In genomic region chr9:93166699-93167098, GRCh38 we compare ENCODE assay signal across 29 cellular contexts. TPM values are rescaled to one million over a fixed set of nuclear protein-coding genes. Genes with fewer than 3 reads are reported as not detected.
A peak's percentile ranks its signal among the peaks of the same experiment; 100 is the strongest.
DNase-seq lines count a peak whose midpoint lies in the region; ATAC-seq, FAIRE-seq and TF ChIP-seq lines count a peak whose summit lies in the region.
"Had no signal": no experiment of that assay in that cellular context is flagged by ENCODE, and none has a peak within 500 bp of the region (broad histone marks: within the 10 kb centered on the region; RNA-seq: fewer than 3 reads in every experiment).

No MANE protein-coding gene starts in this region.

- H3K4me3 ChIP-seq in HepG2 (replicated peaks in 1 of 3; ENCODE audit: insufficient read depth in 1 of 3, low read depth in 2 of 3, low read length in 3 of 3) (peak overlapping the region in 1 of 3 experiments; percentile 14; a peak in 1 of 6 replicates), right lobe of liver (no peak overlapping the region), transverse colon (no peak overlapping the region), testis (no peak overlapping the region)
- H3K4me3 ChIP-seq: BLaER1, SJCRH30 had no signal

- TF ChIP-seq CTCF in HepG2 (CRISPR knock-in tag; IDR thresholded peaks at IDR 0.05) = no peak
- no peak for TF ChIP-seq CTCF in right lobe of liver (IDR thresholded peaks at IDR 0.05)
- no peak for TF ChIP-seq CTCF in VCaP (conservative IDR thresholded peaks at IDR 0.05)
- TF ChIP-seq CTCF in transverse colon (IDR thresholded peaks at IDR 0.05) = no peak
- TF ChIP-seq CTCF in testis (IDR thresholded peaks at IDR 0.05) = no peak

- H4K20me1 ChIP-seq in HepG2 (ENCODE audit: insufficient read depth, low read length) = no peaks in the 10 kb centered on the region
- H4K20me1 ChIP-seq: BLaER1 had no signal

- no peak for ATAC-seq in HepG2
- ATAC-seq in right lobe of liver = no peak
- ATAC-seq in left colon = peak; percentile 95
- ATAC-seq in HG02610 (IDR thresholded peaks at IDR 0.05; ENCODE audit: unreplicated experiment) = no peak
- ATAC-seq: PC-3, Right ventricle myocardium inferior had no signal

- no peak overlapping the region for H2AFZ ChIP-seq in HepG2 (ENCODE audit: low read length)

- TF ChIP-seq EP300 in HepG2 (IDR thresholded peaks at IDR 0.05; ENCODE audit: low read depth in 2 of 2, low read length in 2 of 2) (no peak), HepG2 (CRISPR knock-in tag; IDR thresholded peaks at IDR 0.05; ENCODE audit: borderline replicate concordance) (no peak), transverse colon (IDR thresholded peaks at IDR 0.05; ENCODE audit: low read depth) (no peak)

- peak overlapping the region; percentile 46 for H3K4me2 ChIP-seq in HepG2 (ENCODE audit: low read depth, low read length)
- H3K4me2 ChIP-seq: BLaER1, KMS-11 had no signal

- H3K27ac ChIP-seq in HepG2 (ENCODE audit: extremely low read length, insufficient read depth, low read length) = no peak overlapping the region
- H3K27ac ChIP-seq in right lobe of liver = no peak overlapping the region
- peak overlapping the region; percentile 51 for H3K27ac ChIP-seq in VCaP
- H3K27ac ChIP-seq in transverse colon = peak overlapping the region in 2 of 4 donors; percentile 0 to 11
- H3K27ac ChIP-seq in testis = no peak overlapping the region
- H3K27ac ChIP-seq: BLaER1, KMS-11, SJCRH30 had no signal

- H3K27me3 ChIP-seq in HepG2 (ENCODE audit: control insufficient read depth in 1 of 2, insufficient read depth in 2 of 2, low read length in 2 of 2) = peaks cover 2 to 20% of the 10 kb centered on the region in 2 experiments; a peak in 4 of 5 replicates
- H3K27me3 ChIP-seq in right lobe of liver = no peaks in the 10 kb centered on the region
- H3K27me3 ChIP-seq in transverse colon = no peaks in the 10 kb centered on the region
- H3K27me3 ChIP-seq in testis = no peaks in the 10 kb centered on the region
- H3K27me3 ChIP-seq: BLaER1, SJCRH30 had no signal

- no peak for DNase-seq in HepG2 (ENCODE audit: low spot score)
- DNase-seq in right lobe of liver = no peak
- peak in 1 of 2 donors; percentile 38 for DNase-seq in left colon
- peak; percentile 33 for DNase-seq in transverse colon
- no peak for DNase-seq in glomerular visceral epithelial cell (ENCODE audit: extremely low spot score)
- DNase-seq in testis = no peak
- DNase-seq: CD4-positive, CD25-positive, alpha-beta regulatory T cell; DMS53; NCI-H1048; NCI-H1417 treated with DMSO at 0.1 percent for 48 hours; NCI-H1694 treated with DMSO at 0.1 percent for 48 hours; NCI-H2081; NCI-H345; NCI-H510A treated with DMSO at 0.1 percent for 48 hours; NCI-H774; NK-92 treated with Interleukin-12 subunit alpha and Interleukin-12 subunit beta, amount 100 ng/mL, for 24 hours; PC-3; SJCRH30 had no signal

- POLR2A ChIA-PET in HepG2 (lab: Yijun Ruan, JAX) = interaction anchor here (1.1 kb wide), 1 partner anchor 33 kb away, joined by 3 read pairs; the partner anchor contains the start of gene NINJ1

- H3K36me3 ChIP-seq in HepG2 (replicated peaks in 1 of 2; ENCODE audit: control insufficient read depth in 1 of 2, insufficient read depth in 2 of 2, low read length in 2 of 2) = no peaks in the 10 kb centered on the region
- no peaks in the 10 kb centered on the region for H3K36me3 ChIP-seq in right lobe of liver
- no peaks in the 10 kb centered on the region for H3K36me3 ChIP-seq in transverse colon
- H3K36me3 ChIP-seq in testis (ENCODE audit: low read depth, missing control alignments) = no peaks in the 10 kb centered on the region
- H3K36me3 ChIP-seq: BLaER1, SJCRH30 had no signal

- FAIRE-seq in HepG2 (lab: Jason Lieb, UNC) = no peak
- FAIRE-seq: A204.1, GM18507, H54 had no signal

- 4% methylated on average over 7 of the region's 7 CpGs for WGBS in HepG2 (ENCODE audit: low lambda C conversion rate)
- WGBS in right lobe of liver (ENCODE audit: insufficient coverage, low coverage, low lambda C conversion rate, missing lambda C conversion rate) = 80% methylated on average over 7 of the region's 7 CpGs
- WGBS in transverse colon (ENCODE audit: low coverage in 1 of 2), 2 donors = 56% methylated on average over 7 of the region's 7 CpGs; no CpG with 5 or more reads in 1 of the 2 donors
- 73 to 75% methylated on average over 7 of the region's 7 CpGs for WGBS in testis, 2 donors

- in situ Hi-C loops in HepG2 (cut with HindIII; ENCODE audit: extremely low pct_ligation_motif_present, low pct_unique_long_range_greater_than_20kb) (loop anchor here (25.0 kb wide), 1 partner anchor 271 kb away; no protein-coding TSS in a partner anchor), transverse colon (cut with MboI; ENCODE audit: low pct_ligation_motif_present in 1 of 4, low pct_unique_long_range_greater_than_20kb in 1 of 4, low sequenced_read_pairs in 3 of 4) (loop anchor here (10.0 to 25.0 kb wide), 5 partner anchors 138 to 796 kb away; partner anchors contain the start of gene BARX1 (in 1 of the 4))

- CTCF ChIA-PET in HepG2 (lab: Yijun Ruan, JAX; ENCODE audit: low intra/inter-chr PET ratio, low total read pairs) = no interaction called here

- H3K4me1 ChIP-seq in HepG2 (ENCODE audit: insufficient read depth, low read length) = peaks cover 36% of the 10 kb centered on the region
- H3K4me1 ChIP-seq in right lobe of liver = peaks cover 0 to 21% (median 0%) of the 10 kb centered on the region in 4 donors
- peaks cover 0 to 13% (median 0%) of the 10 kb centered on the region in 4 donors for H3K4me1 ChIP-seq in transverse colon
- peaks cover 3% of the 10 kb centered on the region for H3K4me1 ChIP-seq in testis
- H3K4me1 ChIP-seq: BLaER1, SJCRH30 had no signal

- TF ChIP-seq RAD21 in HepG2 (CRISPR knock-in tag; IDR thresholded peaks at IDR 0.05) = no peak

- H3K9me3 ChIP-seq in HepG2 (ENCODE audit: low read length) (no peaks in the 10 kb centered on the region), right lobe of liver (no peaks in the 10 kb centered on the region), transverse colon (no peaks in the 10 kb centered on the region), testis (no peaks in the 10 kb centered on the region)
- H3K9me3 ChIP-seq: BLaER1, SJCRH30 had no signal

- no peaks in the 10 kb centered on the region for H3K79me2 ChIP-seq in HepG2 (ENCODE audit: insufficient read depth, low read length)

- TF ChIP-seq POLR2A in HepG2 (IDR thresholded peaks at IDR 0.05; ENCODE audit: insufficient read depth in 1 of 2, low read depth in 2 of 2, low read length in 2 of 2) (no peak), right lobe of liver (IDR thresholded peaks at IDR 0.05) (no peak), transverse colon (IDR thresholded peaks at IDR 0.05) (no peak), testis (IDR thresholded peaks at IDR 0.05) (no peak)

- intact Hi-C loops in HepG2 (cut with micrococcal nuclease; ENCODE audit: unreplicated experiment) = no loop called here
- intact Hi-C loops in right lobe of liver (cut with DNase I) = no loop called here
- intact Hi-C loops in left colon (cut with DNase I, micrococcal nuclease) = loop anchor here in 1 of 2 donors (10.0 kb wide), 1 partner anchor 138 kb away; no protein-coding TSS in a partner anchor
- intact Hi-C loops in transverse colon (cut with DNase I; ENCODE audit: low total_unique reads) = no loop called here
- intact Hi-C loops in testis (cut with DNase I; ENCODE audit: low total_unique reads) = no loop called here

- no peak overlapping the region for H3K9ac ChIP-seq in HepG2 (ENCODE audit: insufficient read depth, low read depth, low read length)
- H3K9ac ChIP-seq: BLaER1, KMS-11 had no signal

- no TSS peak for BruUV-seq in HepG2 (replicated peaks; lab: Mats Ljungman, UMichigan)

RNA-seq across cellular contexts. Expression of gene WNK2, which starts 17.2 kb away (rescaled TPM):
- total RNA-seq in HepG2 (2016; rRNA removed; fragmentation: Illumina TruSeq; extraction: Trizol) (10.5 and 16.6 TPM in 2 replicates), right lobe of liver (1 to 10 TPM in 5 of 6 experiments, under 1 TPM in 1; 0.43 to 3.6 (median 1.3) TPM), left colon (100 to 1,000 TPM; 161 to 279 TPM), transverse colon (100 to 1,000 TPM; 133 to 618 (median 157) TPM), testis (10 to 100 TPM; 50.5 to 91.1 TPM)
- total RNA-seq in HepG2 (2016; cell fraction: cytosol; rRNA removed; fragmentation: Illumina TruSeq; extraction: Trizol; ENCODE audit: low read depth) = 2.8 and 5.4 TPM in 2 replicates
- 7.9 and 14.6 TPM in 2 replicates for total RNA-seq in HepG2 (2016; cell fraction: insoluble cytoplasmic fraction; rRNA removed; fragmentation: Illumina TruSeq; extraction: Trizol)
- total RNA-seq in HepG2 (2016; cell fraction: membrane; rRNA removed; fragmentation: Illumina TruSeq; extraction: Trizol) = 9.4 and 9.8 TPM in 2 replicates
- total RNA-seq in HepG2 (2016; cell fraction: nucleus; rRNA removed; fragmentation: Illumina TruSeq; extraction: Trizol) = 21.0 and 29.3 TPM in 2 replicates
- polyA plus RNA-seq in HepG2 (2011; rRNA removed) (11.4 and 12.0 TPM in 2 replicates), testis (ENCODE audit: insufficient read depth, low read depth, low replicate concordance) (29.0 TPM)
- 3.1 and 5.3 TPM in 2 replicates for polyA plus RNA-seq in HepG2 (2011; cell fraction: cytosol; rRNA removed)
- polyA plus RNA-seq in HepG2 (2011; cell fraction: nucleus; rRNA removed) = 98.4 and 126 TPM in 2 replicates
- polyA plus RNA-seq in HepG2 (2012) = 29.1 and 39.4 TPM in 2 replicates
- 3.2 and 4.2 TPM in 2 replicates for polyA plus RNA-seq in HepG2 (2016; cell fraction: cytosol; fragmentation: Illumina TruSeq; extraction: Trizol; ENCODE audit: low read depth)
- 18.9 and 27.7 TPM in 2 replicates for polyA plus RNA-seq in HepG2 (2016; cell fraction: insoluble cytoplasmic fraction; fragmentation: Illumina TruSeq; extraction: Trizol; ENCODE audit: low read depth)
- 4.9 and 6.5 TPM in 2 replicates for polyA plus RNA-seq in HepG2 (2016; cell fraction: membrane; fragmentation: Illumina TruSeq; extraction: Trizol; ENCODE audit: low read depth)
- 87.2 and 94.8 TPM in 2 replicates for polyA plus RNA-seq in HepG2 (2016; cell fraction: nucleus; fragmentation: Illumina TruSeq; extraction: Trizol; ENCODE audit: insufficient read depth, low read depth)
- 8.4 and 22.7 TPM in 2 replicates for polyA minus RNA-seq in HepG2 (2011; rRNA and poly(A)+ RNA removed; ENCODE audit: low replicate concordance)
- 15.8 and 17.9 TPM in 2 replicates for polyA minus RNA-seq in HepG2 (2011; cell fraction: cytosol; rRNA and poly(A)+ RNA removed)
- polyA minus RNA-seq in HepG2 (2011; cell fraction: nucleus; rRNA and poly(A)+ RNA removed) = 32.8 and 40.0 TPM in 2 replicates
- total RNA-seq: HT1080, RPMI7951, SJCRH30 had no signal
- polyA plus RNA-seq: AG04450; CD4-positive, CD25-positive, alpha-beta regulatory T cell had no signal

RNA-seq across cellular contexts. Expression of gene NINJ1, which starts 32.6 kb away (rescaled TPM):
- total RNA-seq in HepG2 (2016; rRNA removed; fragmentation: Illumina TruSeq; extraction: Trizol) = 77.1 and 92.1 TPM in 2 replicates
- 104 and 127 TPM in 2 replicates for total RNA-seq in HepG2 (2016; cell fraction: cytosol; rRNA removed; fragmentation: Illumina TruSeq; extraction: Trizol; ENCODE audit: low read depth)
- total RNA-seq in HepG2 (2016; cell fraction: insoluble cytoplasmic fraction; rRNA removed; fragmentation: Illumina TruSeq; extraction: Trizol) = 66.8 and 94.8 TPM in 2 replicates
- 149 and 180 TPM in 2 replicates for total RNA-seq in HepG2 (2016; cell fraction: membrane; rRNA removed; fragmentation: Illumina TruSeq; extraction: Trizol)
- total RNA-seq in HepG2 (2016; cell fraction: nucleus; rRNA removed; fragmentation: Illumina TruSeq; extraction: Trizol) = 48.9 and 58.7 TPM in 2 replicates
- 81.2 and 109 TPM in 2 replicates for polyA plus RNA-seq in HepG2 (2011; rRNA removed)
- polyA plus RNA-seq in HepG2 (2011; cell fraction: cytosol; rRNA removed) = 83.2 and 110 TPM in 2 replicates
- 62.3 and 83.6 TPM in 2 replicates for polyA plus RNA-seq in HepG2 (2011; cell fraction: nucleus; rRNA removed)
- 77.3 and 145 TPM in 2 replicates for polyA plus RNA-seq in HepG2 (2012)
- polyA plus RNA-seq in HepG2 (2016; cell fraction: cytosol; fragmentation: Illumina TruSeq; extraction: Trizol; ENCODE audit: low read depth) = 196 and 226 TPM in 2 replicates
- polyA plus RNA-seq in HepG2 (2016; cell fraction: insoluble cytoplasmic fraction; fragmentation: Illumina TruSeq; extraction: Trizol; ENCODE audit: low read depth) = 104 and 130 TPM in 2 replicates
- 235 and 242 TPM in 2 replicates for polyA plus RNA-seq in HepG2 (2016; cell fraction: membrane; fragmentation: Illumina TruSeq; extraction: Trizol; ENCODE audit: low read depth)
- polyA plus RNA-seq in HepG2 (2016; cell fraction: nucleus; fragmentation: Illumina TruSeq; extraction: Trizol; ENCODE audit: insufficient read depth, low read depth) = 122 and 127 TPM in 2 replicates
- 22.5 and 101 TPM in 2 replicates for polyA minus RNA-seq in HepG2 (2011; rRNA and poly(A)+ RNA removed; ENCODE audit: low replicate concordance)
- 26.1 and 26.7 TPM in 2 replicates for polyA minus RNA-seq in HepG2 (2011; cell fraction: cytosol; rRNA and poly(A)+ RNA removed)
- 17.8 and 21.8 TPM in 2 replicates for polyA minus RNA-seq in HepG2 (2011; cell fraction: nucleus; rRNA and poly(A)+ RNA removed)
- total RNA-seq in right lobe of liver = 100 to 1,000 TPM in 1 of 6 experiments, 10 to 100 TPM in 5; 35.6 to 103 (median 65.1) TPM
- 10 to 100 TPM; 17.7 to 30.8 TPM for total RNA-seq in left colon
- total RNA-seq in transverse colon = 10 to 100 TPM; 29.5 to 67.7 (median 38.5) TPM
- total RNA-seq in testis = 100 to 1,000 TPM; 148 to 152 TPM
- 99.3 TPM for polyA plus RNA-seq in testis (ENCODE audit: insufficient read depth, low read depth, low replicate concordance)
